In the genomic region with DNA sequence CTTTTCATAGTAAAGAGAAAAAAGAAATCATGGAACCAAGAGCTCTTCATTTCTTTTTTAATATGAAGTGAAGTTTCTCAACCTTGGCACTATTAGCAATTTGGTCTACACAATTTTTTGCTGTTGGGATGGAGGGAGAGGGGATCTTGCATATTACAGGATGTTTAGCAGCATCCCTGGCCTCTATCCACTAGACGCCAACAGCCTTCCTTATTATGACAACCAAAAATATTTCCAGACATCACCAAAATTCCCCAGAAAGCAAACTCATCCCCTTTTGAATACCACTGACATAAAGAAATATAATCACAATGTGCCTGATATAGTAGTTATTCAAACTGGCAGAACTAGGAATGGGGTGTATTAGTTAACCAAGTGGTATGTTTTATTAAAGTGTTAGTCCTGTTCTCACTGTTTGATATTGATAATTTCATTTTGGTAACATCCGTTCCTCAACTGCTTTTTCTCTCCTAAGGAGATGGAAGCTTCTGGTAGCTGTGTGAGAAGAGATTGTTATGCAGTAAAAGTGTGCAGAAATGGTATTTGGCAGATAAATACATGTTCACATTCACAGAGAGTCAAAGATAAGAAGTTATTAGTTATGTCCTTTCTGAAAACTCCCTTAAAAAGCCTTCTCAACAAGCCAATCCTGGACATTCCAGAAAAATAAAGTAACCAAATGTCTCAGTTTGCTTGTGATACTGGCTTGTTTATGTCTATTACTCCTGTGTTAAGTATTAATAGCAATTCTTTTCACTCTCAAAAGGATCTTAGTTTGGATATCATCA, we compare ENCODE assay signal across 31 cellular contexts.
"Had no signal": no experiment of that assay in that cellular context is flagged by ENCODE, and none has a peak within 500 bp of the region (broad histone marks: within the 10 kb centered on the region; RNA-seq: fewer than 3 reads in every experiment).

No MANE protein-coding gene starts in this region.

- H3K27me3 Mint-ChIP-seq: activated CD8-positive, alpha-beta T cell treated with anti-CD3 and anti-CD28 coated beads for 36 hours; activated naive CD8-positive, alpha-beta T cell treated with anti-CD3 and anti-CD28 coated beads for 36 hours; activated T-helper 17 cell treated with anti-CD3 and anti-CD28 coated beads, Interleukin-2, amount 50 U/mL, for 72 hours had no signal

- H3K4me1 Mint-ChIP-seq: activated naive CD8-positive, alpha-beta T cell treated with anti-CD3 and anti-CD28 coated beads for 36 hours; activated T-helper 17 cell treated with anti-CD3 and anti-CD28 coated beads, Interleukin-2, amount 50 U/mL, for 72 hours had no signal

- H3K36me3 ChIP-seq: Peyer's patch, SJSA1, WERI-Rb-1 had no signal

- H3K36me3 Mint-ChIP-seq: activated naive CD8-positive, alpha-beta T cell treated with anti-CD3 and anti-CD28 coated beads for 36 hours; brain had no signal

- ATAC-seq: activated CD8-positive, alpha-beta T cell treated with anti-CD3 and anti-CD28 coated beads for 36 hours; activated T-cell treated with anti-CD3 and anti-CD28 coated beads, Interleukin-2, amount 50 U/mL, for 72 hours; activated T-helper 17 cell treated with anti-CD3 and anti-CD28 coated beads, Interleukin-2, amount 50 U/mL, for 72 hours; K562; PC-3 had no signal

- H3K4me3 Mint-ChIP-seq: activated CD8-positive, alpha-beta T cell treated with anti-CD3 and anti-CD28 coated beads for 36 hours; activated naive CD8-positive, alpha-beta T cell treated with anti-CD3 and anti-CD28 coated beads for 36 hours; activated T-cell treated with anti-CD3 and anti-CD28 coated beads, Interleukin-2, amount 50 U/mL, for 72 hours; activated T-helper 17 cell treated with anti-CD3 and anti-CD28 coated beads, Interleukin-2, amount 50 U/mL, for 72 hours; brain had no signal

- H3K27ac ChIP-seq: Peyer's patch, SJSA1, WERI-Rb-1 had no signal

- H3K4me3 ChIP-seq: K562, Peyer's patch, SJSA1 had no signal

- H3K4me1 ChIP-seq: Peyer's patch, SJSA1 had no signal

- H3K9me3 Mint-ChIP-seq: activated CD8-positive, alpha-beta T cell treated with anti-CD3 and anti-CD28 coated beads for 36 hours; activated T-helper 17 cell treated with anti-CD3 and anti-CD28 coated beads, Interleukin-2, amount 50 U/mL, for 72 hours; brain had no signal

- DNase-seq: activated CD4-positive, alpha-beta T cell treated with anti-CD3 and anti-CD28 coated beads for 1 hour; activated CD4-positive, alpha-beta T cell treated with anti-CD3 and anti-CD28 coated beads for 48 hours; activated CD4-positive, alpha-beta T cell treated with anti-CD3 and anti-CD28 coated beads, Interleukin-2, amount 50 U/mL, for 4 hours; activated CD4-positive, CD25-positive, alpha-beta regulatory T cell; activated CD8-positive, alpha-beta T cell treated with anti-CD3 and anti-CD28 coated beads for 36 hours; activated effector memory CD4-positive, alpha-beta T cell treated with anti-CD3 and anti-CD28 coated beads, Interleukin-2, amount 50 U/mL, for 16 hours; activated naive CD4-positive, alpha-beta T cell; activated naive CD4-positive, alpha-beta T cell treated with anti-CD3 and anti-CD28 coated beads, Interleukin-2, amount 50 U/mL, for 16 hours; activated naive CD8-positive, alpha-beta T cell treated with anti-CD3 and anti-CD28 coated beads for 36 hours; activated T-cell treated with anti-CD3 and anti-CD28 coated beads, Interleukin-2, amount 50 U/mL, for 1 hour; activated T-cell treated with anti-CD3 and anti-CD28 coated beads, Interleukin-2, amount 50 U/mL, for 72 hours; caudate nucleus; NCI-H1105; NCI-H1417 treated with DMSO at 0.1 percent for 48 hours; NCI-H1694; NCI-H1930; NCI-H345; NCI-H524 treated with DMSO at 0.1 percent for 48 hours; PC-3; Peyer's patch; RPMI8226; SHP77 treated with DMSO at 0.1 percent for 48 hours; SW 1271; T-helper 1 cell; T-helper 2 cell; T-helper 9 cell; WERI-Rb-1 had no signal

- H3K27me3 ChIP-seq: Peyer's patch, SJSA1 had no signal

- H3K27ac Mint-ChIP-seq: activated CD8-positive, alpha-beta T cell treated with anti-CD3 and anti-CD28 coated beads for 36 hours; activated naive CD8-positive, alpha-beta T cell treated with anti-CD3 and anti-CD28 coated beads for 36 hours; activated T-cell treated with anti-CD3 and anti-CD28 coated beads, Interleukin-2, amount 50 U/mL, for 72 hours; activated T-helper 17 cell treated with anti-CD3 and anti-CD28 coated beads, Interleukin-2, amount 50 U/mL, for 72 hours; brain had no signal

- H3K9me3 ChIP-seq: Peyer's patch, SJSA1 had no signal
